19 cellular contexts compared by ENCODE assay signal in the genomic region with DNA sequence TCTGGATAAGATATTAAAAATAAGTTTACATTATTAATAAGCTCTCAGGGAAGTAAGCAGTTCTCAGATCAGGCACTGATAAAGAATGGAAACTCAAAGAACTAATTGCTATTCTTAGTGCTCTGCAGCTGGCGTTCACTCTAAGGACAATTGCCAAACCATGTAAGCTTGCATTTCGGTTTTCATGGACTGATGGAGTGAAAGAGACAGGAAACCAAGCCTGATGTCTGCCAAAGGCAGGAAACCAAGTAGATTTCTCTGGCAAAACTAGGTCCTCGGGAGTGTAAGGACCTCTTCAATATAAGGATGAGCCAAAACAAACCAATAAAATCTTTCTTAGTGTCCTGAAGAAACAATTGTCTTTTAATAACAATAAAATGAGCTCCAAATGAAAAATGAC.
"Had no signal": no experiment of that assay in that cellular context is flagged by ENCODE, and none has a peak within 500 bp of the region (broad histone marks: within the 10 kb centered on the region; RNA-seq: fewer than 3 reads in every experiment).

No MANE protein-coding gene starts in this region.

- FAIRE-seq: islet of Langerhans had no signal

- H3K27me3 ChIP-seq: gastroesophageal sphincter, heart right ventricle, neutrophil had no signal

- DNase-seq: activated CD4-positive, alpha-beta memory T cell treated with anti-CD3 and anti-CD28 coated beads, Interleukin-2, amount 10 ng/mL, durations not matched to agents 7 days and 5 days; activated CD4-positive, alpha-beta T cell treated with anti-CD3 and anti-CD28 coated beads for 36 hours; activated effector memory CD4-positive, alpha-beta T cell treated with Interleukin-2 at 50 U/mL for 16 hours; activated T-cell treated with anti-CD3 and anti-CD28 coated beads, Interleukin-2, amount 50 U/mL, for 4 hours; dermis blood vessel endothelial cell; heart right ventricle; left colon; mammary epithelial cell; naive thymus-derived CD8-positive, alpha-beta T cell; posterior cingulate gyrus; stimulated activated CD4-positive, alpha-beta T cell treated with anti-CD3 and anti-CD28 coated beads, Interleukin-2, amount 100 ng/mL, for 48 hours; T-helper 17 cell; trophoblast cell; WERI-Rb-1 had no signal

- H3K4me3 ChIP-seq: gastroesophageal sphincter, heart right ventricle had no signal

- H3K27ac ChIP-seq: epithelial cell of prostate, gastroesophageal sphincter, heart right ventricle, neutrophil, WERI-Rb-1 had no signal

- H3K9me3 ChIP-seq: gastroesophageal sphincter, neutrophil had no signal

- H3K4me1 ChIP-seq: gastroesophageal sphincter had no signal

- ATAC-seq: activated CD4-positive, alpha-beta T cell treated with anti-CD3 and anti-CD28 coated beads for 36 hours; activated T-cell treated with anti-CD3 and anti-CD28 coated beads, Interleukin-2, amount 50 U/mL, for 4 hours; gastroesophageal sphincter; heart right ventricle; left colon; naive thymus-derived CD8-positive, alpha-beta T cell; stimulated activated memory B cell treated with anti-CD40 and anti-IgM and Interleukin-4, amounts not matched to agents 10 μg/mL and 1 μg/mL and 100 μg/mL, for 72 hours; T-helper 17 cell had no signal

- H3K36me3 ChIP-seq: gastroesophageal sphincter, heart right ventricle, neutrophil, WERI-Rb-1 had no signal
